ENCODE assay signal across 31 cellular contexts in the genomic region with DNA sequence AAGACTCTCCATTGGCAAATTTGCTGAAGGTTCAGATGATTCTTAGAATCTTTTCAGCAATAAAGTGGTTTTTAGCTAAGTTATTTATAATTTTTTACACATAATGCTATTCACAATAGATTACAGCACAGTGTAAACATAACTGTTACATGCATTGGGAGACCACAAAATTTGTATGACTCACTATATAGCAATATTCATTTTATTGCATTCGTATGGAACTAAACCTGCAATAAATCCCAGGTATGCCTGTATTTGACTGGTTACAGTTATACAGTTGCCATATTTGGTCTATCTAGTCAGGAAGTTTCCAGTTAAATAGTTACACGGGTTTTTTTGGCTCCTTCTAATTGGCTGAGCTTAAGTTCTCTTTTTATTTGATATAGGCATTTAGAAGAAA.
"Had no signal": no experiment of that assay in that cellular context is flagged by ENCODE, and none has a peak within 500 bp of the region (broad histone marks: within the 10 kb centered on the region; RNA-seq: fewer than 3 reads in every experiment).

No MANE protein-coding gene starts in this region.

- ATAC-seq: activated CD8-positive, alpha-beta T cell treated with anti-CD3 and anti-CD28 coated beads for 36 hours; activated naive CD4-positive, alpha-beta T cell treated with anti-CD3 and anti-CD28 coated beads, Interleukin-2, amount 50 U/mL, for 72 hours; activated T-cell treated with anti-CD3 and anti-CD28 coated beads, Interleukin-2, amount 50 U/mL, for 4 hours; activated T-cell treated with anti-CD3 and anti-CD28 coated beads, Interleukin-2, amount 50 U/mL, for 72 hours; activated T-helper 17 cell treated with anti-CD3 and anti-CD28 coated beads, Interleukin-2, amount 50 U/mL, for 72 hours; body of pancreas had no signal

- DNase-seq: activated B cell treated with CpG ODN at 0.5 μM for 24 hours; activated CD4-positive, alpha-beta memory T cell treated with anti-CD3 and anti-CD28 coated beads for 36 hours; activated CD4-positive, alpha-beta T cell treated with anti-CD3 and anti-CD28 coated beads for 4 hours; activated CD4-positive, alpha-beta T cell treated with anti-CD3 and anti-CD28 coated beads, Interleukin-2, amount 10 ng/mL, durations not matched to agents 24 days and 14 days; activated CD4-positive, alpha-beta T cell treated with anti-CD3 and anti-CD28 coated beads, Interleukin-2, amount 50 U/mL, for 1 hour; activated CD4-positive, alpha-beta T cell treated with anti-CD3 and anti-CD28 coated beads, Interleukin-2, amount 50 U/mL, for 4 hours; activated CD4-positive, CD25-positive, alpha-beta regulatory T cell treated with anti-CD3 and anti-CD28 coated beads, Interleukin-2, amount 50 U/mL, for 72 hours; activated CD8-positive, alpha-beta memory T cell treated with anti-CD3 and anti-CD28 coated beads, Interleukin-2, amount 50 U/mL, for 4 hours; activated CD8-positive, alpha-beta T cell treated with anti-CD3 and anti-CD28 coated beads for 36 hours; activated effector memory CD4-positive, alpha-beta T cell treated with anti-CD3 and anti-CD28 coated beads, Interleukin-2, amount 50 U/mL, for 16 hours; activated gamma-delta T cell treated with Interleukin-2 at 50 U/mL for 16 hours; activated naive CD4-positive, alpha-beta T cell; activated naive CD4-positive, alpha-beta T cell treated with anti-CD3 and anti-CD28 coated beads for 36 hours; activated naive CD4-positive, alpha-beta T cell treated with anti-CD3 and anti-CD28 coated beads, Interleukin-2, amount 50 U/mL, for 16 hours; activated naive CD8-positive, alpha-beta T cell treated with anti-CD3 and anti-CD28 coated beads for 36 hours; activated T-cell treated with anti-CD3 and anti-CD28 coated beads for 4 hours; activated T-cell treated with anti-CD3 and anti-CD28 coated beads, Interleukin-2, amount 50 U/mL, for 1 hour; activated T-cell treated with anti-CD3 and anti-CD28 coated beads, Interleukin-2, amount 50 U/mL, for 4 hours; activated T-cell treated with anti-CD3 and anti-CD28 coated beads, Interleukin-2, amount 50 U/mL, for 72 hours; adrenal gland; amniotic stem cell; aorta; body of pancreas; brain microvascular endothelial cell; central memory CD4-positive, alpha-beta T cell; T-helper 2 cell; T-helper 9 cell had no signal

- H3K27me3 ChIP-seq: adrenal gland, body of pancreas, brain microvascular endothelial cell, breast epithelium had no signal

- H3K27ac ChIP-seq: adrenal gland, body of pancreas, brain microvascular endothelial cell, breast epithelium, VCaP had no signal

- H3K4me3 ChIP-seq: adrenal gland, body of pancreas, breast epithelium had no signal

- H3K36me3 ChIP-seq: adrenal gland, brain microvascular endothelial cell, breast epithelium had no signal

- H3K4me1 ChIP-seq: adrenal gland, body of pancreas, breast epithelium had no signal

- H3K9me3 ChIP-seq: adrenal gland, body of pancreas, breast epithelium had no signal
